Comparison of ENCODE assay signal across 29 cellular contexts in genomic region chr11:120702656-120703055, GRCh38.
DNase-seq lines count a peak whose midpoint lies in the region; ATAC-seq and TF ChIP-seq lines count a peak whose summit lies in the region.
"Had no signal": no experiment of that assay in that cellular context is flagged by ENCODE, and none has a peak within 500 bp of the region (broad histone marks: within the 10 kb centered on the region; RNA-seq: fewer than 3 reads in every experiment).

No MANE protein-coding gene starts in this region.

- H3K4me1 ChIP-seq in Karpas-422 (ENCODE audit: low read length) (peaks cover 19% of the 10 kb centered on the region), OCI-LY7 (ENCODE audit: insufficient read depth, low read length, poor library complexity, severe bottlenecking) (peaks cover 74% of the 10 kb centered on the region)
- H3K4me1 ChIP-seq: HAP-1, heart right ventricle, lower lobe of right lung had no signal

- H3K4me3 ChIP-seq in Karpas-422 (ENCODE audit: low read length) (no peak overlapping the region), OCI-LY7 (ENCODE audit: low read depth, low read length, poor library complexity, severe bottlenecking) (peak overlapping the region; percentile 56)
- H3K4me3 ChIP-seq: HAP-1, heart right ventricle, lower lobe of right lung, ovary, thoracic aorta had no signal

- intact Hi-C loops in OCI-LY7 (cut with micrococcal nuclease; ENCODE audit: unreplicated experiment): loop anchor here (2.0 kb wide), 1 partner anchor 224 kb away; no protein-coding TSS in a partner anchor

- no peak overlapping the region for H3K4me3 Mint-ChIP-seq in stimulated activated naive B cell treated with anti-CD40 and anti-IgM and Interleukin-4, amounts not matched to agents 10 μg/mL and 1 μg/mL and 100 μg/mL, for 72 hours
- H3K4me3 Mint-ChIP-seq: activated CD4-positive, alpha-beta T cell treated with anti-CD3 and anti-CD28 coated beads, Interleukin-2, amount 10 ng/mL, durations not matched to agents 24 days and 14 days; activated T-cell treated with anti-CD3 and anti-CD28 coated beads, Interleukin-2, amount 50 U/mL, for 4 hours; CD4-positive, alpha-beta memory T cell; nephron; stimulated activated naive CD8-positive, alpha-beta T cell treated with anti-CD3 and anti-CD28 coated beads, Interleukin-15, Interleukin-2, amounts not matched to agents 100 ng/mL and 50 ng/mL, for 24 hours had no signal

- H3K79me2 ChIP-seq in Karpas-422 (ENCODE audit: low read length): no peaks in the 10 kb centered on the region
- H3K79me2 ChIP-seq in OCI-LY7 (ENCODE audit: insufficient read depth, low read depth, low read length): no peaks in the 10 kb centered on the region

- H3K27ac ChIP-seq in Karpas-422 (ENCODE audit: low read length) (0 out of 2 replicates have a peak overlapping the region, but pooled peaks have one; percentile 18), OCI-LY7 (ENCODE audit: low read depth, low read length, poor library complexity, severe bottlenecking) (peak overlapping the region; percentile 100)
- H3K27ac ChIP-seq: 22Rv1, heart right ventricle, lower lobe of right lung, ovary, RWPE1, thoracic aorta had no signal

- peaks cover 13 to 23% of the 10 kb centered on the region in 2 donors for H3K4me1 Mint-ChIP-seq in stimulated activated naive B cell treated with anti-CD40 and anti-IgM and Interleukin-4, amounts not matched to agents 10 μg/mL and 1 μg/mL and 100 μg/mL, for 72 hours
- H3K4me1 Mint-ChIP-seq: activated CD4-positive, alpha-beta T cell treated with anti-CD3 and anti-CD28 coated beads, Interleukin-2, amount 10 ng/mL, durations not matched to agents 24 days and 14 days; CD4-positive, alpha-beta memory T cell; nephron had no signal

- H3K9me2 ChIP-seq in Karpas-422 (replicated peaks; ENCODE audit: insufficient read depth, low read length): no peaks in the 10 kb centered on the region
- H3K9me2 ChIP-seq in OCI-LY7 (ENCODE audit: insufficient read depth, low read length): no peaks in the 10 kb centered on the region

- H3K9me3 ChIP-seq in Karpas-422 (ENCODE audit: low read length) (no peaks in the 10 kb centered on the region), OCI-LY7 (ENCODE audit: low read length) (peaks cover 31% of the 10 kb centered on the region)
- H3K9me3 ChIP-seq: HAP-1 had no signal

- H3K27me3 Mint-ChIP-seq in stimulated activated naive B cell treated with anti-CD40 and anti-IgM and Interleukin-4, amounts not matched to agents 10 μg/mL and 1 μg/mL and 100 μg/mL, for 72 hours: no peaks in the 10 kb centered on the region
- H3K27me3 Mint-ChIP-seq: activated CD4-positive, alpha-beta T cell treated with anti-CD3 and anti-CD28 coated beads, Interleukin-2, amount 10 ng/mL, durations not matched to agents 24 days and 14 days; IgD-negative memory B cell had no signal

- no peaks in the 10 kb centered on the region for H3K27me3 ChIP-seq in Karpas-422 (ENCODE audit: low read length)
- H3K27me3 ChIP-seq: ovary had no signal

- TF ChIP-seq POLR2A in erythroblast (IDR thresholded peaks at IDR 0.05; ENCODE audit: low read length): no peak

- BruUV-seq in OCI-LY7 (replicated peaks; lab: Mats Ljungman, UMichigan): no TSS peak

- ATAC-seq in stimulated activated naive B cell treated with anti-CD40 and anti-IgM and Interleukin-4, amounts not matched to agents 10 μg/mL and 1 μg/mL and 100 μg/mL, for 72 hours (replicated peaks): peak; percentile 71 to 74
- ATAC-seq: activated T-cell treated with anti-CD3 and anti-CD28 coated beads, Interleukin-2, amount 50 U/mL, for 4 hours; esophagus mucosa; heart right ventricle; lower lobe of right lung had no signal

- H2AFZ ChIP-seq in Karpas-422 (ENCODE audit: low read length) (no peak overlapping the region), OCI-LY7 (ENCODE audit: low read length) (peak overlapping the region; percentile 70; the same call in 1 of the 2 replicates)

- H3K36me3 Mint-ChIP-seq in stimulated activated naive B cell treated with anti-CD40 and anti-IgM and Interleukin-4, amounts not matched to agents 10 μg/mL and 1 μg/mL and 100 μg/mL, for 72 hours: peaks cover 2 to 13% of the 10 kb centered on the region in 2 donors
- H3K36me3 Mint-ChIP-seq: CD4-positive, alpha-beta memory T cell had no signal

- no peak for TF ChIP-seq CTCF in OCI-LY7 (conservative IDR thresholded peaks at IDR 0.05; ENCODE audit: low read length)

- peak; percentile 11 for DNase-seq in SKM-1 (lab: John Stamatoyannopoulos, UW; ENCODE audit: unreplicated experiment)
- DNase-seq in SKM-1 treated with dmso at 0.1 percent for 144 hours (lab: John Stamatoyannopoulos, UW; ENCODE audit: unreplicated experiment): no peak
- peak; percentile 62 for DNase-seq in Karpas-422
- DNase-seq in OCI-LY7 (ENCODE audit: low spot score): peak; percentile 83
- DNase-seq in stimulated activated naive B cell treated with anti-CD40 and anti-IgM and Interleukin-4, amounts not matched to agents 10 μg/mL and 1 μg/mL and 100 μg/mL, for 72 hours: no peak
- DNase-seq in NCI-H526 treated with DMSO at 0.1 percent for 48 hours (lab: John Stamatoyannopoulos, UW): no peak
- DNase-seq in erythroblast (lab: John Stamatoyannopoulos, UW): no peak
- no peak for DNase-seq in islet precursor cell
- DNase-seq: activated CD4-positive, alpha-beta T cell treated with anti-CD3 and anti-CD28 coated beads, Interleukin-2, amount 10 ng/mL, durations not matched to agents 24 days and 14 days; activated gamma-delta T cell treated with Interleukin-2 at 50 U/mL for 16 hours; activated T-cell treated with anti-CD3 and anti-CD28 coated beads, Interleukin-2, amount 50 U/mL, for 4 hours; CD4-positive, alpha-beta memory T cell; EL; foreskin fibroblast; heart right ventricle; kidney glomerular epithelial cell; lower lobe of right lung; NCI-H146; NCI-H510A; ovary; T-helper 2 cell had no signal

- CTCF ChIA-PET in OCI-LY7 (lab: Charles Lee; ENCODE audit: unreplicated experiment): interaction anchor here (1.3 to 1.6 kb wide), 2 partner anchors 8 to 18 kb away, joined by 3 to 4 read pairs; no protein-coding TSS in a partner anchor

- peaks cover 0 to 13% of the 10 kb centered on the region in 2 donors for H3K9me3 Mint-ChIP-seq in stimulated activated naive B cell treated with anti-CD40 and anti-IgM and Interleukin-4, amounts not matched to agents 10 μg/mL and 1 μg/mL and 100 μg/mL, for 72 hours
- H3K9me3 Mint-ChIP-seq: activated CD4-positive, alpha-beta T cell treated with anti-CD3 and anti-CD28 coated beads, Interleukin-2, amount 10 ng/mL, durations not matched to agents 24 days and 14 days had no signal

- H3K36me3 ChIP-seq in Karpas-422 (ENCODE audit: insufficient read depth, low read length) (no peaks in the 10 kb centered on the region), OCI-LY7 (ENCODE audit: insufficient read depth, low read length) (no peaks in the 10 kb centered on the region; the same call in 1 of the 2 replicates)
- H3K36me3 ChIP-seq: HAP-1, heart right ventricle, lower lobe of right lung, ovary, thoracic aorta had no signal

- no peaks in the 10 kb centered on the region for H4K20me1 ChIP-seq in Karpas-422 (ENCODE audit: insufficient read depth, low read depth, low read length)
- H4K20me1 ChIP-seq in OCI-LY7 (ENCODE audit: insufficient read depth, low read length): no peaks in the 10 kb centered on the region

- H3K9ac ChIP-seq in Karpas-422 (ENCODE audit: low read length): no peak overlapping the region

- peak overlapping the region; percentile 3 for H3K27ac Mint-ChIP-seq in stimulated activated naive B cell treated with anti-CD40 and anti-IgM and Interleukin-4, amounts not matched to agents 10 μg/mL and 1 μg/mL and 100 μg/mL, for 72 hours
- H3K27ac Mint-ChIP-seq: activated CD4-positive, alpha-beta T cell treated with anti-CD3 and anti-CD28 coated beads, Interleukin-2, amount 10 ng/mL, durations not matched to agents 24 days and 14 days; CD4-positive, alpha-beta memory T cell; nephron; stimulated activated naive CD8-positive, alpha-beta T cell treated with anti-CD3 and anti-CD28 coated beads, Interleukin-15, Interleukin-2, amounts not matched to agents 100 ng/mL and 50 ng/mL, for 24 hours had no signal

- peak overlapping the region; percentile 38 for H3K4me2 ChIP-seq in Karpas-422 (ENCODE audit: low read depth, low read length, poor library complexity, severe bottlenecking)
- peak overlapping the region; percentile 82 for H3K4me2 ChIP-seq in OCI-LY7 (ENCODE audit: low read length)

- POLR2A ChIA-PET in OCI-LY7 (lab: Charles Lee): interaction anchor here (1.0 to 11.7 kb wide), 5 partner anchors 11 to 120 kb away, joined by 3 to 113 read pairs (median 5); no protein-coding TSS in a partner anchor

Comparison
In these comparisons a context has a peak if more than half of its experiments do, and no peak if none do; other contexts are left out.
1. DNase-seq: peak in SKM-1 (single experiment), Karpas-422 (single experiment) and OCI-LY7 (single experiment); none in SKM-1 treated with dmso at 0.1 percent for 144 hours (single experiment), stimulated activated naive B cell treated with anti-CD40 and anti-IgM and Interleukin-4, amounts not matched to agents 10 μg/mL and 1 μg/mL and 100 μg/mL, for 72 hours (single experiment), NCI-H526 treated with DMSO at 0.1 percent for 48 hours (single experiment), erythroblast (0 of 2) and islet precursor cell (single experiment).